Comparison of ENCODE assay signal across 19 cellular contexts in the genomic region with DNA sequence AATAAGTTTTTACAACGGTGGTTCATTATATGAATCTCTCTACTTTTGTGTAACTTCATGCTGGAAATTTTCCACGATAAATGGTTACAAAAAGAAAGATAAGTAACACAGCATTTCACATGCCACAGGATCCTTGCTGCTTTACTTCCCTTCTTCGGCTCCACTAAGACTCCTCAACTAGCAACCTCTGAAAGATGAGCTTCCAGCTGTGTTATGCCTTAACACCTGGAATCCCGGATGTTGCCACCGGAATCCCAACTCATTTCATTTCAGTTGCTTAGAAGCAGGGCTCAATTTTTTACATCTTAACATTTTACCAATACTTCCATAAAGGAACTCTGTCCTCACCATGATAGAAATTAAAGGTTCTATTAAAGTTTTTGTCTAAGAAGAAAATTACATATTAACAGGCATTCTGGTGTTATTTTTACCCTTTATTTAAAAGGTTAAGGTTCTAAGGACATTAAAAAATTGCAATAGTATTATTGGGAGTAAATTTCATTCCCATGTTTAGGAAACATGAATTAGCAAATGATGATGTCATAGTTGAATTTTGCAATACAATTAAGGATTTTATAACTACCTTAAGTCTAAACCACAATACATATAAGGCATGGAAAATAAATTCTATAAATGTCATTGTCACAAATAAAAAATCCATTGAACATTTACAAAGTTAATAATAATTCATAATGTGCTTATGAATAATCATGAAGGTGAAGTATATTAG. TPM values are rescaled to one million over a fixed set of nuclear protein-coding genes. Genes with fewer than 3 reads are reported as not detected.
A peak's percentile ranks its signal among the peaks of the same experiment; 100 is the strongest.
DNase-seq lines count a peak whose midpoint lies in the region; ATAC-seq and TF ChIP-seq lines count a peak whose summit lies in the region.
"Had no signal": no experiment of that assay in that cellular context is flagged by ENCODE, and none has a peak within 500 bp of the region (broad histone marks: within the 10 kb centered on the region; RNA-seq: fewer than 3 reads in every experiment).

No MANE protein-coding gene starts in this region.

- no peaks in the 10 kb centered on the region for H3K27me3 Mint-ChIP-seq in stimulated activated naive B cell treated with anti-CD40 and anti-IgM and Interleukin-4, amounts not matched to agents 10 μg/mL and 1 μg/mL and 100 μg/mL, for 72 hours
- H3K27me3 Mint-ChIP-seq in T-helper 2 cell treated with Interferon-gamma antibody and Interleukin-4, amounts not matched to agents 5 μg/mL and 100 μg/mL, for 36 hours (ENCODE audit: low read depth) = peaks cover 4% of the 10 kb centered on the region
- H3K27me3 Mint-ChIP-seq: IgD-negative memory B cell had no signal

- peak overlapping the region; percentile 59 for H3K18ac ChIP-seq in IMR-90 (ENCODE audit: low read depth, low read length)

- peaks cover 28% of the 10 kb centered on the region for H3K9me1 ChIP-seq in IMR-90 (ENCODE audit: insufficient read depth, low read length)

- peak overlapping the region; percentile 94 for H2BK120ac ChIP-seq in IMR-90 (ENCODE audit: low read depth, low read length)

- H4K5ac ChIP-seq in IMR-90 (ENCODE audit: low read depth, low read length) = peak overlapping the region; percentile 57

- no peak overlapping the region for H3K56ac ChIP-seq in IMR-90 (ENCODE audit: extremely low read depth, insufficient read depth, low read length)

- H3K4me3 ChIP-seq in H7 (ENCODE audit: insufficient read depth, low read depth, low read length) = no peak overlapping the region
- H3K4me3 ChIP-seq in IMR-90 (ENCODE audit: insufficient read depth, low read depth, low read length) = no peak overlapping the region
- no peak overlapping the region for H3K4me3 ChIP-seq in fibroblast of mammary gland (ENCODE audit: control insufficient read depth, low read depth, low read length)
- H3K4me3 ChIP-seq in MG63 = no peak overlapping the region
- no peak overlapping the region for H3K4me3 ChIP-seq in thyroid gland (replicated peaks in 1 of 3)
- H3K4me3 ChIP-seq: A549, HAP-1 had no signal

- POLR2A ChIA-PET in IMR-90 (lab: Charles Lee; ENCODE audit: unreplicated experiment) = interaction anchor here (1.1 kb wide), 1 partner anchor 30 kb away, joined by 6 read pairs; no protein-coding TSS in a partner anchor

- peak overlapping the region; percentile 34 for H2BK5ac ChIP-seq in IMR-90 (ENCODE audit: low read depth, low read length, poor library complexity, severe bottlenecking)

- DNase-seq in H7 (peak; percentile 26), IMR-90 (no peak), fibroblast of mammary gland (ENCODE audit: low read depth) (peak; percentile 24), MG63 (no peak), thyroid gland (no peak)
- no peak for DNase-seq in stimulated activated naive B cell treated with anti-CD40 and anti-IgM and Interleukin-4, amounts not matched to agents 10 μg/mL and 1 μg/mL and 100 μg/mL, for 72 hours
- no peak for DNase-seq in T-helper 2 cell treated with Interferon-gamma antibody and Interleukin-4, amounts not matched to agents 5 μg/mL and 100 μg/mL, for 36 hours (ENCODE audit: low spot score)
- DNase-seq: BE2C, GF-D8, Karpas-422, NCI-H1694, NCI-H2081 treated with DMSO at 0.1 percent for 48 hours, NCI-H446 treated with DMSO at 0.1 percent for 48 hours, NCI-H526 treated with DMSO at 0.1 percent for 48 hours, OCI-M1, Right ventricle myocardium superior had no signal

- peaks cover 58 to 95% of the 10 kb centered on the region in 2 donors for H3K4me1 Mint-ChIP-seq in stimulated activated naive B cell treated with anti-CD40 and anti-IgM and Interleukin-4, amounts not matched to agents 10 μg/mL and 1 μg/mL and 100 μg/mL, for 72 hours
- peaks cover 68% of the 10 kb centered on the region for H3K4me1 Mint-ChIP-seq in T-helper 2 cell treated with Interferon-gamma antibody and Interleukin-4, amounts not matched to agents 5 μg/mL and 100 μg/mL, for 36 hours (ENCODE audit: low read depth)

- ATAC-seq in IMR-90 (ENCODE audit: low read depth) = no peak
- no peak for ATAC-seq in stimulated activated naive B cell treated with anti-CD40 and anti-IgM and Interleukin-4, amounts not matched to agents 10 μg/mL and 1 μg/mL and 100 μg/mL, for 72 hours (replicated peaks)
- ATAC-seq: A549 had no signal

- CTCF ChIA-PET in IMR-90 (lab: Yijun Ruan, JAX) = interaction anchor here (0.6 to 3.6 kb wide), 2 partner anchors 56 to 64 kb away, joined by 5 to 18 read pairs; a partner anchor contains a TSS

- no TSS peak for BruUV-seq in IMR-90 (replicated peaks; lab: Mats Ljungman, UMichigan)

- peak overlapping the region; percentile 39; the same call in 1 of the 2 replicates for H3K27ac ChIP-seq in IMR-90 (ENCODE audit: insufficient read depth, low read length)
- no peak overlapping the region for H3K27ac ChIP-seq in thyroid gland

- H3K4me2 ChIP-seq in IMR-90 (ENCODE audit: low read depth, low read length) = no peak overlapping the region
- H3K4me2 ChIP-seq: A549 had no signal

- H3K79me1 ChIP-seq in IMR-90 (ENCODE audit: low read depth in 1 of 2, low read length in 2 of 2) = no peaks in the 10 kb centered on the region; a peak in 1 of 4 replicates

- H2AFZ ChIP-seq in IMR-90 (replicated peaks; ENCODE audit: low read length, poor library complexity) = no peak overlapping the region

- no peak for TF ChIP-seq CTCF in IMR-90 (conservative IDR thresholded peaks at IDR 0.05; ENCODE audit: low read depth, low read length)
- TF ChIP-seq CTCF in fibroblast of mammary gland (conservative IDR thresholded peaks at IDR 0.05; ENCODE audit: control insufficient read depth, insufficient read depth, low read depth, low read length) = no peak
- no peak for TF ChIP-seq CTCF in thyroid gland (IDR thresholded peaks at IDR 0.05)

- TF ChIP-seq RAD21 in IMR-90 (IDR thresholded peaks at IDR 0.05; ENCODE audit: low read length) = no peak

- H3K4me1 ChIP-seq in IMR-90 (ENCODE audit: control insufficient read depth, insufficient read depth, low read length) = peaks cover 31% of the 10 kb centered on the region
- H3K4me1 ChIP-seq in thyroid gland = peaks cover 9 to 15% of the 10 kb centered on the region in 2 donors
- H3K4me1 ChIP-seq: BE2C had no signal

- H3K27me3 ChIP-seq in H7 (ENCODE audit: control insufficient read depth, insufficient read depth, low read length) (no peaks in the 10 kb centered on the region), IMR-90 (ENCODE audit: control insufficient read depth, insufficient read depth, low read length) (no peaks in the 10 kb centered on the region), MG63 (no peaks in the 10 kb centered on the region), thyroid gland (no peaks in the 10 kb centered on the region)

- in situ Hi-C loops in IMR-90 (cut with MboI; ENCODE audit: low sequenced_read_pairs) = no loop called here

- dilution Hi-C loops in IMR-90 (cut with HindIII; ENCODE audit: low sequenced_read_pairs, unreplicated experiment) = no loop called here

- peak overlapping the region; percentile 80; the same call in 2 of the 3 replicates for H2BK15ac ChIP-seq in IMR-90 (ENCODE audit: low read depth, low read length)

- peak overlapping the region; percentile 76 for H4K91ac ChIP-seq in IMR-90 (ENCODE audit: insufficient read depth, low read depth, low read length)

- H3K9me3 Mint-ChIP-seq in stimulated activated naive B cell treated with anti-CD40 and anti-IgM and Interleukin-4, amounts not matched to agents 10 μg/mL and 1 μg/mL and 100 μg/mL, for 72 hours = peaks cover 8 to 9% of the 10 kb centered on the region in 2 donors
- peaks cover 18% of the 10 kb centered on the region for H3K9me3 Mint-ChIP-seq in T-helper 2 cell treated with Interferon-gamma antibody and Interleukin-4, amounts not matched to agents 5 μg/mL and 100 μg/mL, for 36 hours
- H3K9me3 Mint-ChIP-seq: IgD-negative memory B cell had no signal

- H2BK20ac ChIP-seq in IMR-90 (ENCODE audit: low read depth, low read length) = peak overlapping the region; percentile 96

- H3K27ac Mint-ChIP-seq in stimulated activated naive B cell treated with anti-CD40 and anti-IgM and Interleukin-4, amounts not matched to agents 10 μg/mL and 1 μg/mL and 100 μg/mL, for 72 hours = peak overlapping the region; percentile 95
- H3K27ac Mint-ChIP-seq in T-helper 2 cell treated with Interferon-gamma antibody and Interleukin-4, amounts not matched to agents 5 μg/mL and 100 μg/mL, for 36 hours = no peak overlapping the region
- H3K27ac Mint-ChIP-seq: IgD-negative memory B cell had no signal

- H3K36me3 ChIP-seq in H7 (replicated peaks; ENCODE audit: control insufficient read depth, insufficient read depth, low read length) (no peaks in the 10 kb centered on the region), IMR-90 (ENCODE audit: control insufficient read depth, insufficient read depth, low read length) (no peaks in the 10 kb centered on the region), MG63 (no peaks in the 10 kb centered on the region), thyroid gland (no peaks in the 10 kb centered on the region)
- H3K36me3 ChIP-seq: BE2C, HAP-1 had no signal

- H3K14ac ChIP-seq in IMR-90 (replicated peaks; ENCODE audit: low read depth, low read length) = peak overlapping the region; percentile 87

- peaks cover 3% of the 10 kb centered on the region; the same call in 1 of the 2 replicates for H4K20me1 ChIP-seq in IMR-90 (ENCODE audit: insufficient read depth, low read length)

- peak overlapping the region; percentile 56 to 79; a peak in 3 of 4 replicates for H4K8ac ChIP-seq in IMR-90 (ENCODE audit: low read depth in 2 of 2, low read length in 2 of 2)

- no peak overlapping the region for H3K4me3 Mint-ChIP-seq in stimulated activated naive B cell treated with anti-CD40 and anti-IgM and Interleukin-4, amounts not matched to agents 10 μg/mL and 1 μg/mL and 100 μg/mL, for 72 hours
- no peak overlapping the region for H3K4me3 Mint-ChIP-seq in T-helper 2 cell treated with Interferon-gamma antibody and Interleukin-4, amounts not matched to agents 5 μg/mL and 100 μg/mL, for 36 hours
- H3K4me3 Mint-ChIP-seq: IgD-negative memory B cell had no signal

- H3K9ac ChIP-seq in IMR-90 (ENCODE audit: low read depth, low read length) = no peak overlapping the region

- peaks cover 9 to 24% of the 10 kb centered on the region in 2 donors for H3K36me3 Mint-ChIP-seq in stimulated activated naive B cell treated with anti-CD40 and anti-IgM and Interleukin-4, amounts not matched to agents 10 μg/mL and 1 μg/mL and 100 μg/mL, for 72 hours
- H3K36me3 Mint-ChIP-seq in T-helper 2 cell treated with Interferon-gamma antibody and Interleukin-4, amounts not matched to agents 5 μg/mL and 100 μg/mL, for 36 hours (ENCODE audit: low read depth) = peaks cover 19% of the 10 kb centered on the region

- TF ChIP-seq POLR2A in IMR-90 (IDR thresholded peaks at IDR 0.05; ENCODE audit: low read depth, low read length) (no peak), thyroid gland (IDR thresholded peaks at IDR 0.05) (no peak)

- peak overlapping the region; percentile 89 for H3K4ac ChIP-seq in IMR-90 (ENCODE audit: low read depth, low read length)

- no CpG with 5 or more reads among the region's 5 CpGs for WGBS in IMR-90 (ENCODE audit: extremely low coverage in 2 of 2, insufficient read length in 1 of 2), 2 experiments
- 86 to 87% methylated on average over 5 of the region's 5 CpGs for WGBS in thyroid gland, 2 donors

- H2AK5ac ChIP-seq in IMR-90 (ENCODE audit: low read depth, low read length) = peak overlapping the region; percentile 84; the same call in 1 of the 2 replicates

- no peak overlapping the region for H3K23ac ChIP-seq in IMR-90 (ENCODE audit: low read depth, low read length)

- H3K9me3 ChIP-seq in IMR-90 (ENCODE audit: control insufficient read depth, insufficient read depth, low read length) (no peaks in the 10 kb centered on the region), MG63 (peaks cover 3% of the 10 kb centered on the region; the same call in 1 of the 2 replicates), thyroid gland (no peaks in the 10 kb centered on the region)
- H3K9me3 ChIP-seq: BE2C, HAP-1 had no signal

- no peak overlapping the region for H2AK9ac ChIP-seq in IMR-90 (replicated peaks; ENCODE audit: low read depth, low read length, poor library complexity)

- intact Hi-C loops in IMR-90 (cut with micrococcal nuclease) (loop anchor here (2.0 to 5.0 kb wide), 2 partner anchors 57 to 387 kb away; a partner anchor contains a TSS), thyroid gland (cut with DNase I) (no loop called here)

RNA-seq across cellular contexts. Expression of a gene that starts 57.1 kb away (rescaled TPM):
- 0.22 and 0.69 TPM in 2 replicates for total RNA-seq in H7 (2014; rRNA removed; shearing (Covaris generic))
- total RNA-seq in IMR-90 (2012; rRNA removed) = 15.2 and 18.3 TPM in 2 replicates
- polyA plus RNA-seq in IMR-90 (2012; rRNA removed) = 45.2 and 50.8 TPM in 2 replicates
- 52.3 and 73.8 TPM in 2 replicates for polyA plus RNA-seq in IMR-90 (2012; cell fraction: cytosol; rRNA removed)
- polyA plus RNA-seq in IMR-90 (2012; cell fraction: nucleus; rRNA removed; ENCODE audit: low replicate concordance) = 136 and 310 TPM in 2 replicates
- total RNA-seq in MG63 (2014; rRNA removed; shearing (Covaris generic); ENCODE audit: low replicate concordance) = 5.2 and 13.7 TPM in 2 replicates
- 10 to 100 TPM in 1 of 4 donors, 1 to 10 TPM in 2, under 1 TPM in 1; 0.78 to 10.9 (median 3.7) TPM for total RNA-seq in thyroid gland

Comparison
In these comparisons a context has a peak if more than half of its experiments do, and no peak if none do; other contexts are left out.
1. DNase-seq: peak in H7 (single experiment) and fibroblast of mammary gland (single experiment); none in IMR-90 (single experiment), stimulated activated naive B cell treated with anti-CD40 and anti-IgM and Interleukin-4, amounts not matched to agents 10 μg/mL and 1 μg/mL and 100 μg/mL, for 72 hours (single experiment), MG63 (single experiment), T-helper 2 cell treated with Interferon-gamma antibody and Interleukin-4, amounts not matched to agents 5 μg/mL and 100 μg/mL, for 36 hours (single experiment) and thyroid gland (0 of 2).